1 cellular context compared by ENCODE assay signal in genomic region chr6:25652007-25652515, GRCh38.
TF ChIP-seq lines count a peak whose summit lies in the region.

A gene with protein sequence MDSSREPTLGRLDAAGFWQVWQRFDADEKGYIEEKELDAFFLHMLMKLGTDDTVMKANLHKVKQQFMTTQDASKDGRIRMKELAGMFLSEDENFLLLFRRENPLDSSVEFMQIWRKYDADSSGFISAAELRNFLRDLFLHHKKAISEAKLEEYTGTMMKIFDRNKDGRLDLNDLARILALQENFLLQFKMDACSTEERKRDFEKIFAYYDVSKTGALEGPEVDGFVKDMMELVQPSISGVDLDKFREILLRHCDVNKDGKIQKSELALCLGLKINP (plus strand): TSS chr6:25652215. CDS start chr6:25652404, 189 bp downstream.

TF ChIP-seq in HepG2, 621 proteins besides CTCF, POLR2A, EP300 and RAD21 (continued from another document and continues in another):
- TF ChIP-seq ZBTB33 (CRISPR knock-in tag; IDR thresholded peaks at IDR 0.05), result 0 out of 2 replicates have a peak, but pooled peaks have one; percentile 60
- TF ChIP-seq, protein P1, sequence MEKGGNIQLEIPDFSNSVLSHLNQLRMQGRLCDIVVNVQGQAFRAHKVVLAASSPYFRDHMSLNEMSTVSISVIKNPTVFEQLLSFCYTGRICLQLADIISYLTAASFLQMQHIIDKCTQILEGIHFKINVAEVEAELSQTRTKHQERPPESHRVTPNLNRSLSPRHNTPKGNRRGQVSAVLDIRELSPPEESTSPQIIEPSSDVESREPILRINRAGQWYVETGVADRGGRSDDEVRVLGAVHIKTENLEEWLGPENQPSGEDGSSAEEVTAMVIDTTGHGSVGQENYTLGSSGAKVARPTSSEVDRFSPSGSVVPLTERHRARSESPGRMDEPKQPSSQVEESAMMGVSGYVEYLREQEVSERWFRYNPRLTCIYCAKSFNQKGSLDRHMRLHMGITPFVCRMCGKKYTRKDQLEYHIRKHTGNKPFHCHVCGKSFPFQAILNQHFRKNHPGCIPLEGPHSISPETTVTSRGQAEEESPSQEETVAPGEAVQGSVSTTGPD (CRISPR knock-in tag; IDR thresholded peaks at IDR 0.05), result no peak
- peak; percentile 67; the same call in 1 of the 2 replicates for TF ChIP-seq FOSL1 (CRISPR knock-in tag; IDR thresholded peaks at IDR 0.05; ENCODE audit: borderline replicate concordance)
- TF ChIP-seq THAP11 (CRISPR knock-in tag; IDR thresholded peaks at IDR 0.05), result peak; percentile 71; the same call in 1 of the 2 replicates
- TF ChIP-seq CEBPG (CRISPR knock-in tag; IDR thresholded peaks at IDR 0.05), result peak; percentile 25; the same call in 1 of the 2 replicates
- TF ChIP-seq MTA3 (CRISPR knock-in tag; IDR thresholded peaks at IDR 0.05), result peak; percentile 89
- no peak for TF ChIP-seq ZFX (CRISPR knock-in tag; IDR thresholded peaks at IDR 0.05; ENCODE audit: low read depth)
- TF ChIP-seq SRY (CRISPR knock-in tag; IDR thresholded peaks at IDR 0.05), result peak; percentile 100
- peak; percentile 97 for TF ChIP-seq ZNF446 (CRISPR knock-in tag; IDR thresholded peaks at IDR 0.05)
- TF ChIP-seq CREM (IDR thresholded peaks at IDR 0.05), result no peak
- TF ChIP-seq CREM (CRISPR knock-in tag; IDR thresholded peaks at IDR 0.05), result peak; percentile 66; the same call in 1 of the 2 replicates
- peak; percentile 98 for TF ChIP-seq BRCA1 (CRISPR knock-in tag; IDR thresholded peaks at IDR 0.05)
- TF ChIP-seq RBFOX2 (IDR thresholded peaks at IDR 0.05; ENCODE audit: low read depth, low read length), result no peak
- TF ChIP-seq, protein P2, sequence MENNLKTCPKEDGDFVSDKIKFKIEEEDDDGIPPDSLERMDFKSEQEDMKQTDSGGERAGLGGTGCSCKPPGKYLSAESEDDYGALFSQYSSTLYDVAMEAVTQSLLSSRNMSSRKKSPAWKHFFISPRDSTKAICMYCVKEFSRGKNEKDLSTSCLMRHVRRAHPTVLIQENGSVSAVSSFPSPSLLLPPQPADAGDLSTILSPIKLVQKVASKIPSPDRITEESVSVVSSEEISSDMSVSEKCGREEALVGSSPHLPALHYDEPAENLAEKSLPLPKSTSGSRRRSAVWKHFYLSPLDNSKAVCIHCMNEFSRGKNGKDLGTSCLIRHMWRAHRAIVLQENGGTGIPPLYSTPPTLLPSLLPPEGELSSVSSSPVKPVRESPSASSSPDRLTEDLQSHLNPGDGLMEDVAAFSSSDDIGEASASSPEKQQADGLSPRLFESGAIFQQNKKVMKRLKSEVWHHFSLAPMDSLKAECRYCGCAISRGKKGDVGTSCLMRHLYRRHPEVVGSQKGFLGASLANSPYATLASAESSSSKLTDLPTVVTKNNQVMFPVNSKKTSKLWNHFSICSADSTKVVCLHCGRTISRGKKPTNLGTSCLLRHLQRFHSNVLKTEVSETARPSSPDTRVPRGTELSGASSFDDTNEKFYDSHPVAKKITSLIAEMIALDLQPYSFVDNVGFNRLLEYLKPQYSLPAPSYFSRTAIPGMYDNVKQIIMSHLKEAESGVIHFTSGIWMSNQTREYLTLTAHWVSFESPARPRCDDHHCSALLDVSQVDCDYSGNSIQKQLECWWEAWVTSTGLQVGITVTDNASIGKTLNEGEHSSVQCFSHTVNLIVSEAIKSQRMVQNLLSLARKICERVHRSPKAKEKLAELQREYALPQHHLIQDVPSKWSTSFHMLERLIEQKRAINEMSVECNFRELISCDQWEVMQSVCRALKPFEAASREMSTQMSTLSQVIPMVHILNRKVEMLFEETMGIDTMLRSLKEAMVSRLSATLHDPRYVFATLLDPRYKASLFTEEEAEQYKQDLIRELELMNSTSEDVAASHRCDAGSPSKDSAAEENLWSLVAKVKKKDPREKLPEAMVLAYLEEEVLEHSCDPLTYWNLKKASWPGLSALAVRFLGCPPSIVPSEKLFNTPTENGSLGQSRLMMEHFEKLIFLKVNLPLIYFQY (CRISPR knock-in tag; IDR thresholded peaks at IDR 0.05; ENCODE audit: borderline replicate concordance), result peak; percentile 95
- TF ChIP-seq, protein P3, sequence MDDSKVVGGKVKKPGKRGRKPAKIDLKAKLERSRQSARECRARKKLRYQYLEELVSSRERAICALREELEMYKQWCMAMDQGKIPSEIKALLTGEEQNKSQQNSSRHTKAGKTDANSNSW (CRISPR knock-in tag; IDR thresholded peaks at IDR 0.05; ENCODE audit: borderline replicate concordance), result no peak
- TF ChIP-seq NCOA1 (CRISPR knock-in tag; IDR thresholded peaks at IDR 0.05), result peak; percentile 59; the same call in 1 of the 2 replicates
- no peak for TF ChIP-seq ZNF10 (CRISPR knock-in tag; IDR thresholded peaks at IDR 0.05; ENCODE audit: borderline replicate concordance, low read depth)
- TF ChIP-seq ZBTB7B (CRISPR knock-in tag; IDR thresholded peaks at IDR 0.05), result peak; percentile 79
- TF ChIP-seq RBAK (CRISPR knock-in tag; IDR thresholded peaks at IDR 0.05), result no peak
- no peak for TF ChIP-seq ZNF720 (CRISPR knock-in tag; IDR thresholded peaks at IDR 0.05)
- TF ChIP-seq JUND (CRISPR knock-in tag; IDR thresholded peaks at IDR 0.05), result 0 out of 2 replicates have a peak, but pooled peaks have one; percentile 18
- peak; percentile 58 for TF ChIP-seq RFX3 (CRISPR knock-in tag; IDR thresholded peaks at IDR 0.05)
- no peak for TF ChIP-seq MED8 (CRISPR knock-in tag; IDR thresholded peaks at IDR 0.05; ENCODE audit: insufficient replicate concordance)
- peak; percentile 81; the same call in 1 of the 2 replicates for TF ChIP-seq SMYD3 (CRISPR knock-in tag; IDR thresholded peaks at IDR 0.05)
- TF ChIP-seq, protein P4, sequence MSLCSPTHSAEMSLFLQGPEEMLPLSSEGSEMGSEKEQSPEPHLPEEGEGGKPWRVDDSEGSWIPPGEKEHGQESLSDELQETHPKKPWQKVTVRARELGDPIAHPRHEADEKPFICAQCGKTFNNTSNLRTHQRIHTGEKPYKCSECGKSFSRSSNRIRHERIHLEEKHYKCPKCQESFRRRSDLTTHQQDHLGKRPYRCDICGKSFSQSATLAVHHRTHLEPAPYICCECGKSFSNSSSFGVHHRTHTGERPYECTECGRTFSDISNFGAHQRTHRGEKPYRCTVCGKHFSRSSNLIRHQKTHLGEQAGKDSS (CRISPR knock-in tag; IDR thresholded peaks at IDR 0.05; ENCODE audit: borderline replicate concordance, low read depth), result peak; percentile 89; the same call in 1 of the 2 replicates
- peak; percentile 71 for TF ChIP-seq ZNF7 (CRISPR knock-in tag; IDR thresholded peaks at IDR 0.05)
- no peak for TF ChIP-seq SYNCRIP (IDR thresholded peaks at IDR 0.05; ENCODE audit: insufficient read depth, low read depth, low read length)
- TF ChIP-seq, protein P5, sequence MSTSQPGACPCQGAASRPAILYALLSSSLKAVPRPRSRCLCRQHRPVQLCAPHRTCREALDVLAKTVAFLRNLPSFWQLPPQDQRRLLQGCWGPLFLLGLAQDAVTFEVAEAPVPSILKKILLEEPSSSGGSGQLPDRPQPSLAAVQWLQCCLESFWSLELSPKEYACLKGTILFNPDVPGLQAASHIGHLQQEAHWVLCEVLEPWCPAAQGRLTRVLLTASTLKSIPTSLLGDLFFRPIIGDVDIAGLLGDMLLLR (CRISPR knock-in tag; IDR thresholded peaks at IDR 0.05), result peak; percentile 87
- TF ChIP-seq ELF1 (CRISPR knock-in tag; IDR thresholded peaks at IDR 0.05), result peak; percentile 50; the same call in 1 of the 2 replicates
- TF ChIP-seq, protein P6, sequence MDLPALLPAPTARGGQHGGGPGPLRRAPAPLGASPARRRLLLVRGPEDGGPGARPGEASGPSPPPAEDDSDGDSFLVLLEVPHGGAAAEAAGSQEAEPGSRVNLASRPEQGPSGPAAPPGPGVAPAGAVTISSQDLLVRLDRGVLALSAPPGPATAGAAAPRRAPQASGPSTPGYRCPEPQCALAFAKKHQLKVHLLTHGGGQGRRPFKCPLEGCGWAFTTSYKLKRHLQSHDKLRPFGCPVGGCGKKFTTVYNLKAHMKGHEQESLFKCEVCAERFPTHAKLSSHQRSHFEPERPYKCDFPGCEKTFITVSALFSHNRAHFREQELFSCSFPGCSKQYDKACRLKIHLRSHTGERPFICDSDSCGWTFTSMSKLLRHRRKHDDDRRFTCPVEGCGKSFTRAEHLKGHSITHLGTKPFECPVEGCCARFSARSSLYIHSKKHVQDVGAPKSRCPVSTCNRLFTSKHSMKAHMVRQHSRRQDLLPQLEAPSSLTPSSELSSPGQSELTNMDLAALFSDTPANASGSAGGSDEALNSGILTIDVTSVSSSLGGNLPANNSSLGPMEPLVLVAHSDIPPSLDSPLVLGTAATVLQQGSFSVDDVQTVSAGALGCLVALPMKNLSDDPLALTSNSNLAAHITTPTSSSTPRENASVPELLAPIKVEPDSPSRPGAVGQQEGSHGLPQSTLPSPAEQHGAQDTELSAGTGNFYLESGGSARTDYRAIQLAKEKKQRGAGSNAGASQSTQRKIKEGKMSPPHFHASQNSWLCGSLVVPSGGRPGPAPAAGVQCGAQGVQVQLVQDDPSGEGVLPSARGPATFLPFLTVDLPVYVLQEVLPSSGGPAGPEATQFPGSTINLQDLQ (CRISPR knock-in tag; IDR thresholded peaks at IDR 0.05), result no peak
- TF ChIP-seq MBNL3 (CRISPR knock-in tag; conservative IDR thresholded peaks at IDR 0.05), result no peak
- 0 out of 2 replicates have a peak, but pooled peaks have one; percentile 37 for TF ChIP-seq ZNF652 (CRISPR knock-in tag; IDR thresholded peaks at IDR 0.05; ENCODE audit: borderline replicate concordance, low read depth)
- TF ChIP-seq, protein P7, sequence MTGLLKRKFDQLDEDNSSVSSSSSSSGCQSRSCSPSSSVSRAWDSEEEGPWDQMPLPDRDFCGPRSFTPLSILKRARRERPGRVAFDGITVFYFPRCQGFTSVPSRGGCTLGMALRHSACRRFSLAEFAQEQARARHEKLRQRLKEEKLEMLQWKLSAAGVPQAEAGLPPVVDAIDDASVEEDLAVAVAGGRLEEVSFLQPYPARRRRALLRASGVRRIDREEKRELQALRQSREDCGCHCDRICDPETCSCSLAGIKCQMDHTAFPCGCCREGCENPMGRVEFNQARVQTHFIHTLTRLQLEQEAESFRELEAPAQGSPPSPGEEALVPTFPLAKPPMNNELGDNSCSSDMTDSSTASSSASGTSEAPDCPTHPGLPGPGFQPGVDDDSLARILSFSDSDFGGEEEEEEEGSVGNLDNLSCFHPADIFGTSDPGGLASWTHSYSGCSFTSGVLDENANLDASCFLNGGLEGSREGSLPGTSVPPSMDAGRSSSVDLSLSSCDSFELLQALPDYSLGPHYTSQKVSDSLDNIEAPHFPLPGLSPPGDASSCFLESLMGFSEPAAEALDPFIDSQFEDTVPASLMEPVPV (CRISPR knock-in tag; IDR thresholded peaks at IDR 0.05), result peak; percentile 95
- no peak for TF ChIP-seq ATM (IDR thresholded peaks at IDR 0.05; ENCODE audit: borderline replicate concordance)
- TF ChIP-seq, protein P8, sequence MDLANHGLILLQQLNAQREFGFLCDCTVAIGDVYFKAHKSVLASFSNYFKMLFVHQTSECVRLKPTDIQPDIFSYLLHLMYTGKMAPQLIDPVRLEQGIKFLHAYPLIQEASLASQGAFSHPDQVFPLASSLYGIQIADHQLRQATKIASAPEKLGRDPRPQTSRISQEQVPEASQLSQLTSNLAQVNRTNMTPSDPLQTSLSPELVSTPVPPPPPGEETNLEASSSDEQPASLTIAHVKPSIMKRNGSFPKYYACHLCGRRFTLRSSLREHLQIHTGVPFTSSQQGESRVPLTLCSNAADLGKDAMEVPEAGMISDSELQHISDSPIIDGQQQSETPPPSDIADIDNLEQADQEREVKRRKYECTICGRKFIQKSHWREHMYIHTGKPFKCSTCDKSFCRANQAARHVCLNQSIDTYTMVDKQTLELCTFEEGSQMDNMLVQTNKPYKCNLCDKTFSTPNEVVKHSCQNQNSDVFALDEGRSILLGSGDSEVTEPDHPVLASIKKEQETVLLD (CRISPR knock-in tag; IDR thresholded peaks at IDR 0.05; ENCODE audit: low read depth), result no peak
- TF ChIP-seq, protein P9, sequence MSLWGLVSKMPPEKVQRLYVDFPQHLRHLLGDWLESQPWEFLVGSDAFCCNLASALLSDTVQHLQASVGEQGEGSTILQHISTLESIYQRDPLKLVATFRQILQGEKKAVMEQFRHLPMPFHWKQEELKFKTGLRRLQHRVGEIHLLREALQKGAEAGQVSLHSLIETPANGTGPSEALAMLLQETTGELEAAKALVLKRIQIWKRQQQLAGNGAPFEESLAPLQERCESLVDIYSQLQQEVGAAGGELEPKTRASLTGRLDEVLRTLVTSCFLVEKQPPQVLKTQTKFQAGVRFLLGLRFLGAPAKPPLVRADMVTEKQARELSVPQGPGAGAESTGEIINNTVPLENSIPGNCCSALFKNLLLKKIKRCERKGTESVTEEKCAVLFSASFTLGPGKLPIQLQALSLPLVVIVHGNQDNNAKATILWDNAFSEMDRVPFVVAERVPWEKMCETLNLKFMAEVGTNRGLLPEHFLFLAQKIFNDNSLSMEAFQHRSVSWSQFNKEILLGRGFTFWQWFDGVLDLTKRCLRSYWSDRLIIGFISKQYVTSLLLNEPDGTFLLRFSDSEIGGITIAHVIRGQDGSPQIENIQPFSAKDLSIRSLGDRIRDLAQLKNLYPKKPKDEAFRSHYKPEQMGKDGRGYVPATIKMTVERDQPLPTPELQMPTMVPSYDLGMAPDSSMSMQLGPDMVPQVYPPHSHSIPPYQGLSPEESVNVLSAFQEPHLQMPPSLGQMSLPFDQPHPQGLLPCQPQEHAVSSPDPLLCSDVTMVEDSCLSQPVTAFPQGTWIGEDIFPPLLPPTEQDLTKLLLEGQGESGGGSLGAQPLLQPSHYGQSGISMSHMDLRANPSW (CRISPR knock-in tag; IDR thresholded peaks at IDR 0.05; ENCODE audit: borderline replicate concordance), result no peak
- 0 out of 2 replicates have a peak, but pooled peaks have one; percentile 58 for TF ChIP-seq RCOR2 (CRISPR knock-in tag; IDR thresholded peaks at IDR 0.05)
- TF ChIP-seq, protein P10, sequence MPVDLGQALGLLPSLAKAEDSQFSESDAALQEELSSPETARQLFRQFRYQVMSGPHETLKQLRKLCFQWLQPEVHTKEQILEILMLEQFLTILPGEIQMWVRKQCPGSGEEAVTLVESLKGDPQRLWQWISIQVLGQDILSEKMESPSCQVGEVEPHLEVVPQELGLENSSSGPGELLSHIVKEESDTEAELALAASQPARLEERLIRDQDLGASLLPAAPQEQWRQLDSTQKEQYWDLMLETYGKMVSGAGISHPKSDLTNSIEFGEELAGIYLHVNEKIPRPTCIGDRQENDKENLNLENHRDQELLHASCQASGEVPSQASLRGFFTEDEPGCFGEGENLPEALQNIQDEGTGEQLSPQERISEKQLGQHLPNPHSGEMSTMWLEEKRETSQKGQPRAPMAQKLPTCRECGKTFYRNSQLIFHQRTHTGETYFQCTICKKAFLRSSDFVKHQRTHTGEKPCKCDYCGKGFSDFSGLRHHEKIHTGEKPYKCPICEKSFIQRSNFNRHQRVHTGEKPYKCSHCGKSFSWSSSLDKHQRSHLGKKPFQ (CRISPR knock-in tag; IDR thresholded peaks at IDR 0.05; ENCODE audit: insufficient replicate concordance), result peak; percentile 77
- peak; percentile 99 for TF ChIP-seq ZNF772 (CRISPR knock-in tag; IDR thresholded peaks at IDR 0.05)
- TF ChIP-seq REL (CRISPR knock-in tag; conservative IDR thresholded peaks at IDR 0.05), result peak; percentile 62; the same call in 1 of the 2 replicates
- peak; percentile 54; the same call in 1 of the 2 replicates for TF ChIP-seq ZNF33A (CRISPR knock-in tag; IDR thresholded peaks at IDR 0.05; ENCODE audit: borderline replicate concordance)
